In the genomic region with DNA sequence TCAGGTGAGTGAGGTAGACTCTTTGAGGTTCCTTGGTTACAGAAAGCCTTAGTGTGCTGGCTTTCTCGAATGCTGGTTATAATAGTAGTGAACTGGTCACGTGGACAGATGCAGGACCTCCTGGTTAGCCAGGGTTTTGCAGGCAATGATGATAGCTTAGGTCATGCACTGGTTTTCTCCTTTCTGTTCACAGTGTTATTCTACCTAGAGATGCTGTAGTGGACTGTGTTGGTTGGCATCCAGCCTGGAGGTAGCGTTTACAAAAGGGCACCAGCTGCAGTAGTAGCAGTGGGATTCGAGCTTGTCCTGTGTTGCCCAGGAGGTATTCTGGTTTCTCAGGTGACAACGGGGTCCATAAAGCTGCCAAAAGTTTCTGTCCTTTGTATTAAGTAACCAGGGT, we compare ENCODE assay signal across 20 cellular contexts. TPM values are rescaled to one million over a fixed set of nuclear protein-coding genes. Genes with fewer than 3 reads are reported as not detected.
DNase-seq lines count a peak whose midpoint lies in the region; ATAC-seq and TF ChIP-seq lines count a peak whose summit lies in the region.
"Had no signal": no experiment of that assay in that cellular context is flagged by ENCODE, and none has a peak within 500 bp of the region (broad histone marks: within the 10 kb centered on the region; RNA-seq: fewer than 3 reads in every experiment).

No MANE protein-coding gene starts in this region.

- H3F3A ChIP-seq in MM.1S (ENCODE audit: insufficient read depth, low read length): peaks cover 7% of the 10 kb centered on the region; the same call in 1 of the 2 replicates

- TF ChIP-seq CTCF in MM.1S (IDR thresholded peaks at IDR 0.05; ENCODE audit: low read length) (no peak), esophagus squamous epithelium (IDR thresholded peaks at IDR 0.05) (no peak)

- intact Hi-C loops in esophagus squamous epithelium (cut with DNase I): no loop called here

- H2AFZ ChIP-seq in MM.1S (ENCODE audit: low read length): no peak overlapping the region

- no peak for TF ChIP-seq POLR2A in esophagus squamous epithelium (IDR thresholded peaks at IDR 0.05)

- 98 to 100% methylated on average over 5 of the region's 5 CpGs for WGBS in esophagus squamous epithelium, 2 donors

- H3K9me3 ChIP-seq in MM.1S (replicated peaks; ENCODE audit: insufficient read depth, low read length) (no peaks in the 10 kb centered on the region), esophagus squamous epithelium (peaks cover 0 to 22% (median 0%) of the 10 kb centered on the region in 3 donors)

- H3K27me3 ChIP-seq in MM.1S (replicated peaks; ENCODE audit: insufficient read depth, low read length) (no peaks in the 10 kb centered on the region), esophagus squamous epithelium (no peaks in the 10 kb centered on the region)
- H3K27me3 ChIP-seq: breast epithelium, ovary, Peyer's patch, sigmoid colon had no signal

- no peaks in the 10 kb centered on the region for H4K20me1 ChIP-seq in MM.1S (ENCODE audit: insufficient read depth, low read length)

- no peak for ATAC-seq in HG02981 (IDR thresholded peaks at IDR 0.05; ENCODE audit: unreplicated experiment)
- ATAC-seq: CD8-positive, alpha-beta T cell; SK-N-SH treated with all-trans-retinoic acid at 6 μM for 48 hours; stimulated activated naive B cell treated with anti-CD40 and anti-IgM and Interleukin-4, amounts not matched to agents 10 μg/mL and 1 μg/mL and 100 μg/mL, for 72 hours had no signal

- no peak overlapping the region for H3K9ac ChIP-seq in MM.1S (ENCODE audit: low read length)

- peaks cover 21% of the 10 kb centered on the region for H3K79me2 ChIP-seq in MM.1S (ENCODE audit: low read length)

- H3K4me3 ChIP-seq in MM.1S (ENCODE audit: low read length): no peak overlapping the region
- no peak overlapping the region for H3K4me3 ChIP-seq in esophagus squamous epithelium
- H3K4me3 ChIP-seq: breast epithelium, HAP-1, ovary, Peyer's patch, sigmoid colon, thoracic aorta had no signal

- H3K27ac ChIP-seq in MM.1S (ENCODE audit: low read length) (peak overlapping the region; percentile 19; the same call in 1 of the 2 replicates), esophagus squamous epithelium (no peak overlapping the region)
- H3K27ac ChIP-seq: breast epithelium, ovary, Peyer's patch, sigmoid colon, thoracic aorta had no signal

- H3K4me2 ChIP-seq in MM.1S (ENCODE audit: low read depth, low read length): peak overlapping the region; percentile 29; the same call in 1 of the 2 replicates

- H3K36me3 ChIP-seq in MM.1S (replicated peaks; ENCODE audit: insufficient read depth, low read length): no peaks in the 10 kb centered on the region
- H3K36me3 ChIP-seq in esophagus squamous epithelium: peaks cover 0 to 69% (median 5%) of the 10 kb centered on the region in 3 donors
- H3K36me3 ChIP-seq: breast epithelium, ovary, thoracic aorta had no signal

- H3K4me1 ChIP-seq in MM.1S (ENCODE audit: low read length) (peaks cover 34% of the 10 kb centered on the region), esophagus squamous epithelium (no peaks in the 10 kb centered on the region)
- H3K4me1 ChIP-seq: breast epithelium, HAP-1, Peyer's patch, sigmoid colon had no signal

- DNase-seq in DMS 273 (lab: John Stamatoyannopoulos, UW; ENCODE audit: unreplicated experiment) (peak; percentile 87), MM.1S (no peak), NCI-H345 (lab: John Stamatoyannopoulos, UW) (peak; percentile 46), cerebellum (ENCODE audit: low spot score) (peak; percentile 13), esophagus squamous epithelium (lab: John Stamatoyannopoulos, UW) (no peak), putamen (ENCODE audit: low spot score) (no peak)
- DNase-seq: CD8-positive, alpha-beta T cell; hippocampal formation; mesenchymal stem cell; natural killer cell; NCI-H187; ovary; Peyer's patch; sigmoid colon; stimulated activated naive B cell treated with anti-CD40 and anti-IgM and Interleukin-4, amounts not matched to agents 10 μg/mL and 1 μg/mL and 100 μg/mL, for 72 hours had no signal

- H3K9me2 ChIP-seq in MM.1S (replicated peaks; ENCODE audit: insufficient read depth, low read length): no peaks in the 10 kb centered on the region

RNA-seq across cellular contexts. Expression of a gene that starts 27.0 kb away (rescaled TPM):
- total RNA-seq in cerebellum (31.8 TPM), esophagus squamous epithelium (10 to 100 TPM; 30.7 to 43.5 (median 38.0) TPM)

Comparison
In these comparisons a context has a peak if more than half of its experiments do, and no peak if none do; other contexts are left out.
1. DNase-seq: peak in DMS 273 (single experiment), NCI-H345 (single experiment) and cerebellum (single experiment); none in MM.1S (single experiment), esophagus squamous epithelium (single experiment) and putamen (single experiment).